In the genomic region with DNA sequence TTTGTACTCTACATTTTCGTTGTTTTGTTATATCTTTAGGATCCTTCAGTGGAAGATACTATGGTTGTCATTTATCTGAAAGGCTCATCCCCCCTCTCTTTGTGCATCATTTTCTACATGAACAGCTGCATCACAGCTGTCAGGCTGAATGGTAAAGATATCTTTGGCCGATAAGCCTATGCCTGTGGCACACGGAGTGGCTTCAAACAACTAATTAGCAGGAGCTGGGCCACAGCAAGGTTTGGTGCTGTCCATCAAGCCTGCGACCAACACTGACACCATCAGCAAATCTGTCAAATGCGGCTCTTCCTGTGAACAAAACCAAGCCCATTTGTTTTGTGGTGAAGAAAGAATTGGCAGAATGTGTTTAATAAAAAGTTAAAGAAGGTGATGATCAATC, we compare ENCODE assay signal across 22 cellular contexts.
"Had no signal": no experiment of that assay in that cellular context is flagged by ENCODE, and none has a peak within 500 bp of the region (broad histone marks: within the 10 kb centered on the region; RNA-seq: fewer than 3 reads in every experiment).

No MANE protein-coding gene starts in this region.

- H3K4me3 ChIP-seq: cardiac muscle cell, heart right ventricle, ovary, prostate gland, thyroid gland, upper lobe of right lung had no signal

- DNase-seq: activated CD4-positive, alpha-beta memory T cell treated with anti-CD3 and anti-CD28 coated beads, Interleukin-2, amount 10 ng/mL, durations not matched to agents 7 days and 5 days; activated CD4-positive, alpha-beta T cell treated with anti-CD3 and anti-CD28 coated beads, Interleukin-2, amount 10 ng/mL, durations not matched to agents 24 days and 14 days; activated effector memory CD4-positive, alpha-beta T cell treated with anti-CD3 and anti-CD28 coated beads, Interleukin-2, amount 50 U/mL, for 16 hours; activated naive CD4-positive, alpha-beta T cell treated with anti-CD3 and anti-CD28 coated beads, Interleukin-2, amount 10 ng/mL, durations not matched to agents 7 days and 5 days; activated T-cell treated with anti-CD3 and anti-CD28 coated beads, Interleukin-2, amount 50 U/mL, for 72 hours; cortex of kidney; endodermal cell; heart right ventricle; islet precursor cell; left colon; mesenchymal stem cell; naive thymus-derived CD8-positive, alpha-beta T cell; ovary; stimulated activated CD4-positive, alpha-beta T cell treated with anti-CD3 and anti-CD28 coated beads, Interleukin-12 subunit alpha, Interleukin-12 subunit beta, amount 100 ng/mL, for 4 hours; stimulated activated CD4-positive, alpha-beta T cell treated with anti-CD3 and anti-CD28 coated beads, Interleukin-4, amount 100 ng/mL, for 4 hours; thyroid gland; upper lobe of right lung had no signal

- H3K9me3 ChIP-seq: heart right ventricle, neutrophil, ovary, prostate gland, thyroid gland, upper lobe of right lung had no signal

- ATAC-seq: activated CD4-positive, CD25-positive, alpha-beta regulatory T cell treated with anti-CD3 and anti-CD28 coated beads, Interleukin-2, amount 50 U/mL, for 24 hours; activated T-cell treated with anti-CD3 and anti-CD28 coated beads, Interleukin-2, amount 50 U/mL, for 72 hours; heart right ventricle; left colon; naive thymus-derived CD8-positive, alpha-beta T cell; upper lobe of right lung had no signal

- H3K4me1 ChIP-seq: heart right ventricle, prostate gland, thyroid gland, upper lobe of right lung had no signal

- H3K27me3 ChIP-seq: cardiac muscle cell, heart right ventricle, neutrophil, ovary, thyroid gland, upper lobe of right lung had no signal

- H3K36me3 ChIP-seq: cardiac muscle cell, heart right ventricle, neutrophil, ovary, prostate gland, thyroid gland, upper lobe of right lung had no signal

- H3K27ac ChIP-seq: cardiac muscle cell, heart right ventricle, neutrophil, ovary, prostate gland, thyroid gland, upper lobe of right lung, VCaP had no signal
